Comparison of ENCODE assay signal across 9 cellular contexts in the genomic region with DNA sequence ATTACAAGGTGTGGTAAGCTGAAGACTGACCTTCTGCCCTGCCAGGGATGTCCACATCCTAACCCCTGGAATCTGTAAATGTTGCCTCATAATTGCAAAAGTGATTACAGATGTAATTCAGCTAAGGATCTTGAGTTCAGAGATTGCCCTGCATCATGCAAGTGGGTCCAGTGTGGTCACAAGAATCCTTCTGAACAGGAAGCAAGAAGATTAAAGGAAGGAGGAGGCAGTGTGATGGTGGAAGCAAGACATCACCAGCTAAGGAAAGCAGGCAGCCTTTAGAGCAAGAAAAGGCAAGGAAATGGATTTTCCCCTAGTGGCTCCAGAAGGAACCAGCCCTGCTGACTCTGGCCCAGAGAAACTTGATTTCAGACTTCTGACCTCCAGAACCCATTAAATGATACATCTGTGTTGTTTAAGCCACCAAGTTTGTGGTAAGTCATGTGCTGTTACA.
DNase-seq lines count a peak whose midpoint lies in the region; TF ChIP-seq lines count a peak whose summit lies in the region.
"Had no signal": no experiment of that assay in that cellular context is flagged by ENCODE, and none has a peak within 500 bp of the region (broad histone marks: within the 10 kb centered on the region; RNA-seq: fewer than 3 reads in every experiment).

No MANE protein-coding gene starts in this region.

- TF ChIP-seq CTCF in GM06990 (IDR thresholded peaks at IDR 0.05; ENCODE audit: insufficient read depth, low read length, poor library complexity, severe bottlenecking) (peak; percentile 11), OCI-LY7 (conservative IDR thresholded peaks at IDR 0.05; ENCODE audit: low read length) (peak; percentile 66), fibroblast of mammary gland (conservative IDR thresholded peaks at IDR 0.05; ENCODE audit: control insufficient read depth, insufficient read depth, low read depth, low read length) (peak; percentile 55), adrenal gland (IDR thresholded peaks at IDR 0.05) (peak in 3 of 6 experiments; percentile 16 to 40 (median 18)), esophagus squamous epithelium (IDR thresholded peaks at IDR 0.05) (peak in 3 of 6 experiments; percentile 2 to 45 (median 11)), ovary (IDR thresholded peaks at IDR 0.05) (no peak)

- H3K9me3 ChIP-seq in OCI-LY7 (ENCODE audit: low read length) (no peaks in the 10 kb centered on the region), adrenal gland (replicated peaks in 1 of 3) (no peaks in the 10 kb centered on the region), esophagus squamous epithelium (no peaks in the 10 kb centered on the region), ovary (no peaks in the 10 kb centered on the region)

- H2AFZ ChIP-seq in OCI-LY7 (ENCODE audit: low read length) = no peak overlapping the region

- BruUV-seq in OCI-LY7 (replicated peaks; lab: Mats Ljungman, UMichigan) = no TSS peak

- TF ChIP-seq POLR2A in adrenal gland (IDR thresholded peaks at IDR 0.05) = no peak
- TF ChIP-seq POLR2A in esophagus squamous epithelium (IDR thresholded peaks at IDR 0.05) = no peak
- TF ChIP-seq POLR2A in ovary (IDR thresholded peaks at IDR 0.05) = no peak

- H3K79me2 ChIP-seq in OCI-LY7 (ENCODE audit: insufficient read depth, low read depth, low read length) = peaks cover 98% of the 10 kb centered on the region

- CTCF ChIA-PET in OCI-LY7 (lab: Charles Lee; ENCODE audit: unreplicated experiment) = interaction anchor here (1.9 kb wide), 1 partner anchor 21 kb away, joined by 10 read pairs; no protein-coding TSS in a partner anchor

- no peaks in the 10 kb centered on the region for H3K9me2 ChIP-seq in OCI-LY7 (ENCODE audit: insufficient read depth, low read length)

- POLR2A ChIA-PET in OCI-LY7 (lab: Charles Lee) = interaction anchor here (0.6 to 4.3 kb wide), 17 partner anchors 10 to 149 kb away, joined by 3 to 43 read pairs (median 6); no protein-coding TSS in a partner anchor

- DNase-seq in GM06990 (ENCODE audit: extremely low read depth, insufficient read length) (no peak), OCI-LY7 (ENCODE audit: low spot score) (peak; percentile 56), fibroblast of mammary gland (ENCODE audit: low read depth) (peak; percentile 74), renal cortical epithelial cell (ENCODE audit: low read depth) (peak; percentile 16), T-helper 2 cell (no peak), adrenal gland (no peak), esophagus squamous epithelium (lab: John Stamatoyannopoulos, UW) (no peak), ovary (no peak)
- DNase-seq: central memory CD4-positive, alpha-beta T cell had no signal

- no peak for TF ChIP-seq EP300 in ovary (IDR thresholded peaks at IDR 0.05)

- H3K36me3 ChIP-seq in GM06990 (ENCODE audit: control insufficient read depth, insufficient read depth, low read length) = no peaks in the 10 kb centered on the region
- no peaks in the 10 kb centered on the region; the same call in 1 of the 2 replicates for H3K36me3 ChIP-seq in OCI-LY7 (ENCODE audit: insufficient read depth, low read length)
- H3K36me3 ChIP-seq in adrenal gland (replicated peaks in 1 of 2) = no peaks in the 10 kb centered on the region
- H3K36me3 ChIP-seq in esophagus squamous epithelium = no peaks in the 10 kb centered on the region
- no peaks in the 10 kb centered on the region for H3K36me3 ChIP-seq in ovary

- no peaks in the 10 kb centered on the region for H4K20me1 ChIP-seq in OCI-LY7 (ENCODE audit: insufficient read depth, low read length)

- H3K27ac ChIP-seq in OCI-LY7 (ENCODE audit: low read depth, low read length, poor library complexity, severe bottlenecking) (peak overlapping the region; percentile 95), adrenal gland (peak overlapping the region in 2 of 5 donors; percentile 7 to 30), esophagus squamous epithelium (peak overlapping the region in 1 of 4 donors; percentile 18), ovary (peak overlapping the region in 1 of 2 donors; percentile 74)

- H3K27me3 ChIP-seq in GM06990 (replicated peaks; ENCODE audit: control insufficient read depth, insufficient read depth, low read length) (no peaks in the 10 kb centered on the region), adrenal gland (no peaks in the 10 kb centered on the region), esophagus squamous epithelium (no peaks in the 10 kb centered on the region), ovary (no peaks in the 10 kb centered on the region)

- no peak overlapping the region for H3K4me3 ChIP-seq in GM06990 (replicated peaks; ENCODE audit: low read depth, low read length)
- peak overlapping the region; percentile 62 for H3K4me3 ChIP-seq in OCI-LY7 (ENCODE audit: low read depth, low read length, poor library complexity, severe bottlenecking)
- H3K4me3 ChIP-seq in fibroblast of mammary gland (ENCODE audit: control insufficient read depth, low read depth, low read length) = no peak overlapping the region
- no peak overlapping the region for H3K4me3 ChIP-seq in adrenal gland
- H3K4me3 ChIP-seq in esophagus squamous epithelium = no peak overlapping the region
- H3K4me3 ChIP-seq in ovary = no peak overlapping the region

- intact Hi-C loops in OCI-LY7 (cut with micrococcal nuclease; ENCODE audit: unreplicated experiment) (loop anchor here (2.0 to 5.0 kb wide), 2 partner anchors 39 to 149 kb away; no protein-coding TSS in a partner anchor), adrenal gland (cut with DNase I) (loop anchor here in 1 of 2 donors (10.0 kb wide), 1 partner anchor 71 kb away; no protein-coding TSS in a partner anchor), esophagus squamous epithelium (cut with DNase I) (no loop called here), ovary (cut with DNase I) (no loop called here)

- peak overlapping the region; percentile 87 for H3K4me2 ChIP-seq in OCI-LY7 (ENCODE audit: low read length)

- H3K4me1 ChIP-seq in OCI-LY7 (ENCODE audit: insufficient read depth, low read length, poor library complexity, severe bottlenecking) = peaks cover 100% of the 10 kb centered on the region
- peaks cover 10 to 38% of the 10 kb centered on the region in 2 donors for H3K4me1 ChIP-seq in adrenal gland (replicated peaks in 1 of 2)
- peaks cover 0 to 12% (median 0%) of the 10 kb centered on the region in 3 donors for H3K4me1 ChIP-seq in esophagus squamous epithelium
- H3K4me1 ChIP-seq in ovary (ENCODE audit: insufficient read depth) = peaks cover 5% of the 10 kb centered on the region

Comparison
In these comparisons a context has a peak if more than half of its experiments do, and no peak if none do; other contexts are left out.
1. DNase-seq: peak in OCI-LY7 (single experiment), fibroblast of mammary gland (single experiment) and renal cortical epithelial cell (single experiment); none in GM06990 (single experiment), T-helper 2 cell (0 of 5), adrenal gland (0 of 7), esophagus squamous epithelium (single experiment) and ovary (0 of 5).
2. CTCF ChIP-seq: peak in GM06990 (single experiment), OCI-LY7 (single experiment) and fibroblast of mammary gland (single experiment); none in ovary (0 of 3).